In genomic region chr9:2818486-2819121, GRCh38 we compare ENCODE assay signal across 19 cellular contexts. TPM values are rescaled to one million over a fixed set of nuclear protein-coding genes. Genes with fewer than 3 reads are reported as not detected.
DNase-seq lines count a peak whose midpoint lies in the region; TF ChIP-seq lines count a peak whose summit lies in the region.
"Had no signal": no experiment of that assay in that cellular context is flagged by ENCODE, and none has a peak within 500 bp of the region (broad histone marks: within the 10 kb centered on the region; RNA-seq: fewer than 3 reads in every experiment).

No MANE protein-coding gene starts in this region.

- WGBS in sigmoid colon, 2 donors, result 72 to 81% methylated on average over 3 of the region's 3 CpGs

- peaks cover 36% of the 10 kb centered on the region for H3K4me1 Mint-ChIP-seq in Calu3 (ENCODE audit: low read depth, unreplicated experiment)

- DNase-seq in Calu3 (no peak), SJSA1 (ENCODE audit: low read depth in 1 of 2, low spot score in 2 of 2) (no peak), fibroblast of the aortic adventitia (ENCODE audit: low read depth) (peak; percentile 47), sigmoid colon (no peak), SKM-1 (lab: John Stamatoyannopoulos, UW; ENCODE audit: unreplicated experiment) (no peak), T-helper 9 cell (no peak), A172 (ENCODE audit: low spot score) (no peak), AG20443 (ENCODE audit: low spot score) (no peak)
- DNase-seq: activated CD4-positive, alpha-beta memory T cell treated with anti-CD3 and anti-CD28 coated beads, Interleukin-2, amount 10 ng/mL, durations not matched to agents 7 days and 5 days; BE2C; DMS153; NCI-H1105 treated with DMSO at 0.1 percent for 48 hours; NCI-H2171; SHP77 had no signal

- TF ChIP-seq EP300 in sigmoid colon (IDR thresholded peaks at IDR 0.05), result no peak

- H3K27ac Mint-ChIP-seq in Calu3 (ENCODE audit: unreplicated experiment), result peak overlapping the region; percentile 81
- H3K27ac Mint-ChIP-seq: activated CD4-positive, alpha-beta memory T cell treated with anti-CD3 and anti-CD28 coated beads, Interleukin-2, amount 10 ng/mL, durations not matched to agents 7 days and 5 days; nephron; stimulated activated naive CD8-positive, alpha-beta T cell treated with anti-CD3 and anti-CD28 coated beads, Interleukin-15, Interleukin-2, amounts not matched to agents 100 ng/mL and 50 ng/mL, for 24 hours had no signal

- H3K9me3 ChIP-seq in SJSA1 (replicated peaks) (no peaks in the 10 kb centered on the region), sigmoid colon (no peaks in the 10 kb centered on the region)
- H3K9me3 ChIP-seq: BE2C, HAP-1 had no signal

- peaks cover 16% of the 10 kb centered on the region; the same call in 1 of the 2 replicates for H3K36me3 ChIP-seq in SJSA1
- peaks cover 0 to 9% (median 0%) of the 10 kb centered on the region in 4 donors for H3K36me3 ChIP-seq in sigmoid colon

- intact Hi-C loops in Calu3 (cut with micrococcal nuclease; ENCODE audit: unreplicated experiment), result no loop called here
- intact Hi-C loops in sigmoid colon (cut with DNase I), result loop anchor here (10.0 kb wide), 3 partner anchors 194 to 804 kb away; partner anchors contain the start of genes SMARCA2 and VLDLR

- peak overlapping the region; percentile 60 for H3K4me3 Mint-ChIP-seq in Calu3 (ENCODE audit: low read depth, unreplicated experiment)
- H3K4me3 Mint-ChIP-seq: activated CD4-positive, alpha-beta memory T cell treated with anti-CD3 and anti-CD28 coated beads, Interleukin-2, amount 10 ng/mL, durations not matched to agents 7 days and 5 days; nephron; stimulated activated naive CD8-positive, alpha-beta T cell treated with anti-CD3 and anti-CD28 coated beads, Interleukin-15, Interleukin-2, amounts not matched to agents 100 ng/mL and 50 ng/mL, for 24 hours had no signal

- H3K4me1 ChIP-seq in SJSA1 (replicated peaks), result peaks cover 21% of the 10 kb centered on the region
- peaks cover 0 to 32% (median 23%) of the 10 kb centered on the region in 4 donors for H3K4me1 ChIP-seq in sigmoid colon
- H3K4me1 ChIP-seq: BE2C had no signal

- no peaks in the 10 kb centered on the region for H3K27me3 ChIP-seq in SJSA1 (replicated peaks)
- no peaks in the 10 kb centered on the region for H3K27me3 ChIP-seq in sigmoid colon
- H3K27me3 ChIP-seq: BE2C had no signal

- no peaks in the 10 kb centered on the region for H3K27me3 Mint-ChIP-seq in Calu3 (ENCODE audit: unreplicated experiment)
- H3K27me3 Mint-ChIP-seq: activated CD4-positive, alpha-beta memory T cell treated with anti-CD3 and anti-CD28 coated beads, Interleukin-2, amount 10 ng/mL, durations not matched to agents 7 days and 5 days; stimulated activated naive CD8-positive, alpha-beta T cell treated with anti-CD3 and anti-CD28 coated beads, Interleukin-15, Interleukin-2, amounts not matched to agents 100 ng/mL and 50 ng/mL, for 24 hours had no signal

- no peak for TF ChIP-seq POLR2A in sigmoid colon (IDR thresholded peaks at IDR 0.05)

- TF ChIP-seq CTCF in Calu3 (IDR thresholded peaks at IDR 0.05; ENCODE audit: unreplicated experiment) (no peak), fibroblast of the aortic adventitia (IDR thresholded peaks at IDR 0.05; ENCODE audit: insufficient read depth, low read length) (no peak), sigmoid colon (IDR thresholded peaks at IDR 0.05) (no peak)

- H3K9me3 Mint-ChIP-seq in Calu3 (ENCODE audit: low read depth, unreplicated experiment), result no peaks in the 10 kb centered on the region
- H3K9me3 Mint-ChIP-seq: activated CD4-positive, alpha-beta memory T cell treated with anti-CD3 and anti-CD28 coated beads, Interleukin-2, amount 10 ng/mL, durations not matched to agents 7 days and 5 days; nephron; stimulated activated naive CD8-positive, alpha-beta T cell treated with anti-CD3 and anti-CD28 coated beads, Interleukin-15, Interleukin-2, amounts not matched to agents 100 ng/mL and 50 ng/mL, for 24 hours had no signal

- CTCF ChIA-PET in Calu3 (lab: Charles Lee), result interaction anchor here (0.9 kb wide), 1 partner anchor 351 kb away, joined by 3 read pairs; no protein-coding TSS in a partner anchor

- H3K27ac ChIP-seq in SJSA1 (peak overlapping the region; percentile 37), sigmoid colon (peak overlapping the region; percentile 65 to 89 (median 78))

- no TSS peak for BruUV-seq in Calu3 (replicated peaks; lab: Mats Ljungman, UMichigan)

- H3K4me3 ChIP-seq in SJSA1, result no peak overlapping the region
- H3K4me3 ChIP-seq in fibroblast of the aortic adventitia (ENCODE audit: low read depth, low read length), result no peak overlapping the region
- H3K4me3 ChIP-seq in sigmoid colon, result no peak overlapping the region
- H3K4me3 ChIP-seq: HAP-1, K562, skin epidermis had no signal

- H3K36me3 Mint-ChIP-seq in Calu3 (ENCODE audit: insufficient read depth, unreplicated experiment), result peaks cover 19% of the 10 kb centered on the region

RNA-seq across cellular contexts. Expression of gene PUM3, which starts 25.3 kb away (rescaled TPM):
- total RNA-seq in Calu3 (2022), result 48.9 and 56.3 TPM in 2 replicates
- 58.0 and 62.9 TPM in 2 replicates for total RNA-seq in SJSA1 (2014; rRNA removed; shearing (Covaris generic))
- total RNA-seq in fibroblast of the aortic adventitia (ENCODE audit: low replicate concordance), result 46.4 and 118 TPM in 2 replicates
- total RNA-seq in sigmoid colon, result 10 to 100 TPM; 18.6 to 27.6 (median 21.3) TPM
- polyA plus RNA-seq in sigmoid colon, result 10 to 100 TPM; 18.0 to 36.5 (median 24.0) TPM
- total RNA-seq in A172 (2014; rRNA removed; shearing (Covaris generic)), result 53.5 and 64.3 TPM in 2 replicates
